1 cellular context compared by ENCODE assay signal in genomic region chr9:130343445-130343918, GRCh38.
TF ChIP-seq lines count a peak whose summit lies in the region.

No MANE protein-coding gene starts in this region.

TF ChIP-seq in K562, 482 proteins besides CTCF, POLR2A, EP300 and RAD21 (continued from another document):
- TF ChIP-seq ZNF780A (CRISPR knock-in tag; IDR thresholded peaks at IDR 0.05) (no peak), COPS2 (conservative IDR thresholded peaks at IDR 0.05) (no peak), ZKSCAN3 (CRISPR knock-in tag; IDR thresholded peaks at IDR 0.05) (no peak), BDP1 (IDR thresholded peaks at IDR 0.05; ENCODE audit: insufficient read depth, insufficient read length) (no peak), ZNF586 (CRISPR knock-in tag; conservative IDR thresholded peaks at IDR 0.05) (no peak), THAP12 (CRISPR knock-in tag; IDR thresholded peaks at IDR 0.05) (no peak), SNIP1 (IDR thresholded peaks at IDR 0.05; ENCODE audit: low read depth) (no peak), TAF7 (tag; IDR thresholded peaks at IDR 0.05) (no peak), PRMT5 (CRISPR knock-in tag; IDR thresholded peaks at IDR 0.05) (no peak), ZNF124 (CRISPR knock-in tag; IDR thresholded peaks at IDR 0.05) (no peak), LCOR (CRISPR knock-in tag; IDR thresholded peaks at IDR 0.05) (no peak), ZNF354B (CRISPR knock-in tag; IDR thresholded peaks at IDR 0.05) (no peak), ZNF551 (CRISPR knock-in tag; IDR thresholded peaks at IDR 0.05) (no peak), HNRNPUL1 (IDR thresholded peaks at IDR 0.05; ENCODE audit: low read length) (no peak), TEAD2 (tag; IDR thresholded peaks at IDR 0.05) (no peak), MAFK (IDR thresholded peaks at IDR 0.05; ENCODE audit: low read length) (no peak), CC2D1A (IDR thresholded peaks at IDR 0.05) (peak; percentile 34; the same call in 1 of the 2 replicates), RFX1 (IDR thresholded peaks at IDR 0.05) (no peak), HNRNPK (IDR thresholded peaks at IDR 0.05; ENCODE audit: low read depth, low read length, poor library complexity, severe bottlenecking) (no peak), DEAF1 (CRISPR knock-in tag; IDR thresholded peaks at IDR 0.05) (0 out of 2 replicates have a peak, but pooled peaks have one; percentile 16), SMC3 (conservative IDR thresholded peaks at IDR 0.05; ENCODE audit: insufficient read depth, low read depth, low read length) (peak; percentile 66), GABPA (tag; conservative IDR thresholded peaks at IDR 0.05; ENCODE audit: low read depth) (no peak), ZNF778 (CRISPR knock-in tag; IDR thresholded peaks at IDR 0.05) (no peak), RAD51 (IDR thresholded peaks at IDR 0.05; ENCODE audit: borderline replicate concordance, low read depth) (no peak), ZBTB7A (IDR thresholded peaks at IDR 0.05; ENCODE audit: borderline replicate concordance, control insufficient read depth, low read depth, low read length) (peak; percentile 85), MYNN (IDR thresholded peaks at IDR 0.05) (no peak), MYNN (CRISPR knock-in tag; IDR thresholded peaks at IDR 0.05) (no peak)
- TF ChIP-seq, protein P1, sequence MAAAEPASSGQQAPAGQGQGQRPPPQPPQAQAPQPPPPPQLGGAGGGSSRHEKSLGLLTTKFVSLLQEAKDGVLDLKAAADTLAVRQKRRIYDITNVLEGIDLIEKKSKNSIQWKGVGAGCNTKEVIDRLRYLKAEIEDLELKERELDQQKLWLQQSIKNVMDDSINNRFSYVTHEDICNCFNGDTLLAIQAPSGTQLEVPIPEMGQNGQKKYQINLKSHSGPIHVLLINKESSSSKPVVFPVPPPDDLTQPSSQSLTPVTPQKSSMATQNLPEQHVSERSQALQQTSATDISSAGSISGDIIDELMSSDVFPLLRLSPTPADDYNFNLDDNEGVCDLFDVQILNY (CRISPR knock-in tag; IDR thresholded peaks at IDR 0.05), result no peak
- TF ChIP-seq, protein P2, sequence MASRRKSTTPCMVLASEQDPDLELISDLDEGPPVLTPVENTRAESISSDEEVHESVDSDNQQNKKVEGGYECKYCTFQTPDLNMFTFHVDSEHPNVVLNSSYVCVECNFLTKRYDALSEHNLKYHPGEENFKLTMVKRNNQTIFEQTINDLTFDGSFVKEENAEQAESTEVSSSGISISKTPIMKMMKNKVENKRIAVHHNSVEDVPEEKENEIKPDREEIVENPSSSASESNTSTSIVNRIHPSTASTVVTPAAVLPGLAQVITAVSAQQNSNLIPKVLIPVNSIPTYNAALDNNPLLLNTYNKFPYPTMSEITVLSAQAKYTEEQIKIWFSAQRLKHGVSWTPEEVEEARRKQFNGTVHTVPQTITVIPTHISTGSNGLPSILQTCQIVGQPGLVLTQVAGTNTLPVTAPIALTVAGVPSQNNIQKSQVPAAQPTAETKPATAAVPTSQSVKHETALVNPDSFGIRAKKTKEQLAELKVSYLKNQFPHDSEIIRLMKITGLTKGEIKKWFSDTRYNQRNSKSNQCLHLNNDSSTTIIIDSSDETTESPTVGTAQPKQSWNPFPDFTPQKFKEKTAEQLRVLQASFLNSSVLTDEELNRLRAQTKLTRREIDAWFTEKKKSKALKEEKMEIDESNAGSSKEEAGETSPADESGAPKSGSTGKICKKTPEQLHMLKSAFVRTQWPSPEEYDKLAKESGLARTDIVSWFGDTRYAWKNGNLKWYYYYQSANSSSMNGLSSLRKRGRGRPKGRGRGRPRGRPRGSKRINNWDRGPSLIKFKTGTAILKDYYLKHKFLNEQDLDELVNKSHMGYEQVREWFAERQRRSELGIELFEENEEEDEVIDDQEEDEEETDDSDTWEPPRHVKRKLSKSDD (conservative IDR thresholded peaks at IDR 0.05; ENCODE audit: low read length), result no peak
- TF ChIP-seq, protein P3, sequence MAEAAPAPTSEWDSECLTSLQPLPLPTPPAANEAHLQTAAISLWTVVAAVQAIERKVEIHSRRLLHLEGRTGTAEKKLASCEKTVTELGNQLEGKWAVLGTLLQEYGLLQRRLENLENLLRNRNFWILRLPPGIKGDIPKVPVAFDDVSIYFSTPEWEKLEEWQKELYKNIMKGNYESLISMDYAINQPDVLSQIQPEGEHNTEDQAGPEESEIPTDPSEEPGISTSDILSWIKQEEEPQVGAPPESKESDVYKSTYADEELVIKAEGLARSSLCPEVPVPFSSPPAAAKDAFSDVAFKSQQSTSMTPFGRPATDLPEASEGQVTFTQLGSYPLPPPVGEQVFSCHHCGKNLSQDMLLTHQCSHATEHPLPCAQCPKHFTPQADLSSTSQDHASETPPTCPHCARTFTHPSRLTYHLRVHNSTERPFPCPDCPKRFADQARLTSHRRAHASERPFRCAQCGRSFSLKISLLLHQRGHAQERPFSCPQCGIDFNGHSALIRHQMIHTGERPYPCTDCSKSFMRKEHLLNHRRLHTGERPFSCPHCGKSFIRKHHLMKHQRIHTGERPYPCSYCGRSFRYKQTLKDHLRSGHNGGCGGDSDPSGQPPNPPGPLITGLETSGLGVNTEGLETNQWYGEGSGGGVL (CRISPR knock-in tag; IDR thresholded peaks at IDR 0.05), result no peak
- TF ChIP-seq, protein P4, sequence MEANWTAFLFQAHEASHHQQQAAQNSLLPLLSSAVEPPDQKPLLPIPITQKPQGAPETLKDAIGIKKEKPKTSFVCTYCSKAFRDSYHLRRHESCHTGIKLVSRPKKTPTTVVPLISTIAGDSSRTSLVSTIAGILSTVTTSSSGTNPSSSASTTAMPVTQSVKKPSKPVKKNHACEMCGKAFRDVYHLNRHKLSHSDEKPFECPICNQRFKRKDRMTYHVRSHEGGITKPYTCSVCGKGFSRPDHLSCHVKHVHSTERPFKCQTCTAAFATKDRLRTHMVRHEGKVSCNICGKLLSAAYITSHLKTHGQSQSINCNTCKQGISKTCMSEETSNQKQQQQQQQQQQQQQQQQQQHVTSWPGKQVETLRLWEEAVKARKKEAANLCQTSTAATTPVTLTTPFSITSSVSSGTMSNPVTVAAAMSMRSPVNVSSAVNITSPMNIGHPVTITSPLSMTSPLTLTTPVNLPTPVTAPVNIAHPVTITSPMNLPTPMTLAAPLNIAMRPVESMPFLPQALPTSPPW (CRISPR knock-in tag; IDR thresholded peaks at IDR 0.05), result peak; percentile 27; the same call in 1 of the 2 replicates
TF ChIP-seq in K562: peak in this region for 6.
